In the genomic region with DNA sequence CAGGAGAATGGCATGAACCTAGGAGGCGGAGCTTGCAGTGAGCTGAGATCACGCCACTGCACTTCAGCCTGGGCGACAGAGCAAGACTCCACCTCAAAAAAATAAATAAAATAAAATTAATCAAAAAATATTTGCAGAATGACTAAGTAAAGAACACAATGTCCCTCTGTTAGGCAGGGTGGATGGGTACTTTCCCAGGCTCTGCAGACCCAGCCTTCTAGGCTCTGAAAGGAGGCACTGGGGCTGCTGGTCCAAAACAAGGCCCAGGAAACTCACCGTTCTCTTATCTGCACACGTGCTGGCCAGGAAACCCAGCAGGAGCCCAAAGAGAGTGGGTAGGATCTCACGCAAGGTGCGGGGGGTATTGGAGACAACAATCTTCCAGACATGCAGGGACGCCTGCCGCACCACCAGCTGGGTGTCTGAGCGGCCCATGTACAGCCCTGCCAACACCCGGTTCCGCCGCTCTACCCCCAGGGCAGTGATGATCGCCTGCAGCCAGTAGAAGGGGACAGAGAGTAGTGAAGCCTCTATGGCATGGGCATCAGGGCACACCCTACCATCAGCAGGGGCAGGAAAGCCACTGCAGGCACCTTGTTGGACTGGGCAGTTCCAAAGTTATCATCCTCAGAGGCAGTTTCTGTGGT, we compare ENCODE assay signal across 16 cellular contexts.
"Had no signal": no experiment of that assay in that cellular context is flagged by ENCODE, and none has a peak within 500 bp of the region (broad histone marks: within the 10 kb centered on the region; RNA-seq: fewer than 3 reads in every experiment).

No MANE protein-coding gene starts in this region.

- ATAC-seq: activated CD8-positive, alpha-beta memory T cell treated with anti-CD3 and anti-CD28 coated beads, Interleukin-2, amount 10 ng/mL, durations not matched to agents 7 days and 5 days; left cardiac atrium; naive thymus-derived CD4-positive, alpha-beta T cell; stimulated activated effector memory CD8-positive, alpha-beta T cell treated with anti-CD3 and anti-CD28 coated beads, Interleukin-12 subunit alpha, Interleukin-12 subunit beta, amount 100 ng/mL, for 72 hours had no signal

- H3K27me3 ChIP-seq: ascending aorta, right atrium auricular region, transverse colon had no signal

- H3K9me3 Mint-ChIP-seq: activated naive CD8-positive, alpha-beta T cell treated with anti-CD3 and anti-CD28 coated beads, Interleukin-2, amount 10 ng/mL, durations not matched to agents 7 days and 5 days; naive thymus-derived CD4-positive, alpha-beta T cell; stimulated activated effector memory CD8-positive, alpha-beta T cell treated with anti-CD3 and anti-CD28 coated beads, Interleukin-12 subunit alpha, Interleukin-12 subunit beta, amount 100 ng/mL, for 72 hours had no signal

- DNase-seq: activated CD4-positive, alpha-beta T cell treated with anti-CD3 and anti-CD28 coated beads, Interleukin-2, amount 50 U/mL, for 48 hours; activated CD4-positive, CD25-positive, alpha-beta regulatory T cell treated with anti-CD3 and anti-CD28 coated beads, Interleukin-2, amount 50 U/mL, for 72 hours; activated CD8-positive, alpha-beta memory T cell treated with anti-CD3 and anti-CD28 coated beads, Interleukin-2, amount 10 ng/mL, durations not matched to agents 7 days and 5 days; activated naive CD8-positive, alpha-beta T cell treated with anti-CD3 and anti-CD28 coated beads, Interleukin-2, amount 10 ng/mL, durations not matched to agents 7 days and 5 days; activated T-cell treated with anti-CD3 and anti-CD28 coated beads, Interleukin-2, amount 50 U/mL, for 48 hours; effector memory CD4-positive, alpha-beta T cell; hippocampal formation; left cardiac atrium; naive thymus-derived CD4-positive, alpha-beta T cell; small intestine; transverse colon had no signal

- H3K4me1 Mint-ChIP-seq: activated CD8-positive, alpha-beta memory T cell treated with anti-CD3 and anti-CD28 coated beads, Interleukin-2, amount 10 ng/mL, durations not matched to agents 7 days and 5 days; activated naive CD8-positive, alpha-beta T cell treated with anti-CD3 and anti-CD28 coated beads, Interleukin-2, amount 10 ng/mL, durations not matched to agents 7 days and 5 days; naive thymus-derived CD4-positive, alpha-beta T cell; stimulated activated effector memory CD8-positive, alpha-beta T cell treated with anti-CD3 and anti-CD28 coated beads, Interleukin-12 subunit alpha, Interleukin-12 subunit beta, amount 100 ng/mL, for 72 hours had no signal

- H3K9me3 ChIP-seq: ascending aorta, right atrium auricular region, transverse colon had no signal

- H3K4me3 Mint-ChIP-seq: activated CD8-positive, alpha-beta memory T cell treated with anti-CD3 and anti-CD28 coated beads, Interleukin-2, amount 10 ng/mL, durations not matched to agents 7 days and 5 days; activated naive CD8-positive, alpha-beta T cell treated with anti-CD3 and anti-CD28 coated beads, Interleukin-2, amount 10 ng/mL, durations not matched to agents 7 days and 5 days; naive thymus-derived CD4-positive, alpha-beta T cell; stimulated activated effector memory CD8-positive, alpha-beta T cell treated with anti-CD3 and anti-CD28 coated beads, Interleukin-12 subunit alpha, Interleukin-12 subunit beta, amount 100 ng/mL, for 72 hours had no signal

- H3K27ac Mint-ChIP-seq: activated CD8-positive, alpha-beta memory T cell treated with anti-CD3 and anti-CD28 coated beads, Interleukin-2, amount 10 ng/mL, durations not matched to agents 7 days and 5 days; activated naive CD8-positive, alpha-beta T cell treated with anti-CD3 and anti-CD28 coated beads, Interleukin-2, amount 10 ng/mL, durations not matched to agents 7 days and 5 days; naive thymus-derived CD4-positive, alpha-beta T cell had no signal

- H3K27ac ChIP-seq: ascending aorta, coronary artery, right atrium auricular region, transverse colon had no signal

- H3K4me3 ChIP-seq: ascending aorta, coronary artery, lung, right atrium auricular region, transverse colon had no signal

- H3K4me1 ChIP-seq: ascending aorta, right atrium auricular region, transverse colon had no signal

- H3K27me3 Mint-ChIP-seq: activated CD8-positive, alpha-beta memory T cell treated with anti-CD3 and anti-CD28 coated beads, Interleukin-2, amount 10 ng/mL, durations not matched to agents 7 days and 5 days; activated naive CD8-positive, alpha-beta T cell treated with anti-CD3 and anti-CD28 coated beads, Interleukin-2, amount 10 ng/mL, durations not matched to agents 7 days and 5 days; naive thymus-derived CD4-positive, alpha-beta T cell had no signal
